ENCODE assay signal across 7 cellular contexts in the genomic region with DNA sequence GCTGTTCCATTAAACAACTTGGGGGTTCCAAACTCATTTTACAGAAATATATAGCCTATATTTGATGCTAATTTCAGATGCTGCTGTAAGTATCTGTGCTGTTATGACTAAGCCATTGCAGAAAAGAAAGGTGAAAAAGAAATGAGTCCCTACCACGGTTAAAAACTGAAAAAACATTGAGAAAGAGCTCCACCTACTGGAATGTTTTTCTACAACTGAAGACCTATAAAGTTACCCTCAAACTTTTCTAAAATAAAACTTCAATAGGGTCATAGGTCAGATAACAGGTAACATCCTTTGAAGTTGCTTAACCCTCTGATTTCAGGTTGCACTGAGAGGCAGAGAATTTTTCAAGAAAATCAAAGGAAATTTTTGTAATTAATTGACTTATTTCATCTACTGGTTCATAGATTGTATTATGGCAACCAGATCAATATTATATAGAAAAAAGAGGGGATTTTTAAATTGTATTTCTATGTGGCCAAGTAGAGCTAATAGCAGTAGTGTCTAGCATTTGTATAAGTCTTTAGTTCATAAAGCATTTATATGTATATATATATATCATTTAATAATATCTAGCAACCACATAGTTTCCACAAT.
DNase-seq lines count a peak whose midpoint lies in the region; ATAC-seq, FAIRE-seq and TF ChIP-seq lines count a peak whose summit lies in the region.

No MANE protein-coding gene starts in this region.

- POLR2A ChIA-PET in HEK293 (lab: Yijun Ruan, JAX), result no interaction called here

- DNase-seq in NCI-H2029 (lab: John Stamatoyannopoulos, UW), result peak; percentile 45
- peak; percentile 33 for DNase-seq in bronchial epithelial cell (ENCODE audit: low read depth)
- DNase-seq in retinal pigment epithelial cell (ENCODE audit: low read depth), result no peak
- no peak for DNase-seq in activated naive CD8-positive, alpha-beta T cell treated with anti-CD3 and anti-CD28 coated beads, Interleukin-2, amount 50 U/mL, for 24 hours
- no peak for DNase-seq in activated CD4-positive, alpha-beta T cell treated with anti-CD3 and anti-CD28 coated beads, Interleukin-2, amount 50 U/mL, for 48 hours

- no peak for FAIRE-seq in bronchial epithelial cell (lab: Jason Lieb, UNC)

- CTCF ChIA-PET in HEK293 (lab: Yijun Ruan, JAX), result interaction anchor here (0.6 to 2.0 kb wide), 14 partner anchors 8 to 1390 kb away, joined by 3 to 7 read pairs (median 4); no protein-coding TSS in a partner anchor

- no peak overlapping the region for H3K27ac ChIP-seq in HEK293 (ENCODE audit: extremely low read depth, low read depth, low read length)

- no peaks in the 10 kb centered on the region for H3K36me3 ChIP-seq in HEK293 (ENCODE audit: control insufficient read depth in 2 of 2, insufficient read depth in 1 of 2, low read length in 2 of 2)
- H3K36me3 ChIP-seq in bronchial epithelial cell (ENCODE audit: control insufficient read depth, insufficient read depth, low read length), result no peaks in the 10 kb centered on the region

- no peaks in the 10 kb centered on the region for H3K27me3 ChIP-seq in bronchial epithelial cell (ENCODE audit: control insufficient read depth, insufficient read depth, low read length)

- H3K36me3 Mint-ChIP-seq in activated naive CD8-positive, alpha-beta T cell treated with anti-CD3 and anti-CD28 coated beads, Interleukin-2, amount 50 U/mL, for 24 hours (ENCODE audit: low read depth), result no peaks in the 10 kb centered on the region

- TF ChIP-seq CTCF in GM12872 (IDR thresholded peaks at IDR 0.05; ENCODE audit: insufficient read depth, low read depth, low read length), result peak; percentile 53; the same call in 2 of the 3 replicates
- TF ChIP-seq CTCF in HEK293 (tag by site-specific recombination; IDR thresholded peaks at IDR 0.05), result no peak
- peak; percentile 39 for TF ChIP-seq CTCF in bronchial epithelial cell (IDR thresholded peaks at IDR 0.05; ENCODE audit: insufficient read depth, low read length, severe bottlenecking)
- peak; percentile 59 for TF ChIP-seq CTCF in retinal pigment epithelial cell (conservative IDR thresholded peaks at IDR 0.05; ENCODE audit: low read depth, low read length)

- no peak for ATAC-seq in activated naive CD8-positive, alpha-beta T cell treated with anti-CD3 and anti-CD28 coated beads, Interleukin-2, amount 50 U/mL, for 24 hours

- no peak overlapping the region for H3K27ac Mint-ChIP-seq in activated naive CD8-positive, alpha-beta T cell treated with anti-CD3 and anti-CD28 coated beads, Interleukin-2, amount 50 U/mL, for 24 hours

- no peaks in the 10 kb centered on the region for H3K9me3 Mint-ChIP-seq in activated naive CD8-positive, alpha-beta T cell treated with anti-CD3 and anti-CD28 coated beads, Interleukin-2, amount 50 U/mL, for 24 hours

- H3K9me3 ChIP-seq in HEK293 (ENCODE audit: control insufficient read depth, insufficient read depth, low read depth, low read length), result no peaks in the 10 kb centered on the region

- H3K4me3 ChIP-seq in HEK293 (ENCODE audit: low read depth, low read length), result no peak overlapping the region
- H3K4me3 ChIP-seq in bronchial epithelial cell (ENCODE audit: low read depth, low read length), result no peak overlapping the region
- no peak overlapping the region for H3K4me3 ChIP-seq in retinal pigment epithelial cell (ENCODE audit: low read length)

- H3K4me3 Mint-ChIP-seq in activated naive CD8-positive, alpha-beta T cell treated with anti-CD3 and anti-CD28 coated beads, Interleukin-2, amount 50 U/mL, for 24 hours, result no peak overlapping the region

- no peaks in the 10 kb centered on the region for H3K4me1 Mint-ChIP-seq in activated naive CD8-positive, alpha-beta T cell treated with anti-CD3 and anti-CD28 coated beads, Interleukin-2, amount 50 U/mL, for 24 hours

- no peaks in the 10 kb centered on the region for H3K4me1 ChIP-seq in HEK293 (ENCODE audit: control insufficient read depth, insufficient read depth, low read length)

- peaks cover 5% of the 10 kb centered on the region for H3K27me3 Mint-ChIP-seq in activated naive CD8-positive, alpha-beta T cell treated with anti-CD3 and anti-CD28 coated beads, Interleukin-2, amount 50 U/mL, for 24 hours

TF ChIP-seq in HEK293, 187 proteins besides CTCF, POLR2A, EP300 and RAD21:
- no peak for TF ChIP-seq ZNF664 (tag by site-specific recombination; IDR thresholded peaks at IDR 0.05)
- peak; percentile 57 for TF ChIP-seq ZNF654 (tag by site-specific recombination; IDR thresholded peaks at IDR 0.05; ENCODE audit: low read depth)

Comparison
In these comparisons a context has a peak if more than half of its experiments do, and no peak if none do; other contexts are left out.
1. DNase-seq: peak in NCI-H2029 (single experiment) and bronchial epithelial cell (single experiment); none in retinal pigment epithelial cell (single experiment), activated naive CD8-positive, alpha-beta T cell treated with anti-CD3 and anti-CD28 coated beads, Interleukin-2, amount 50 U/mL, for 24 hours (single experiment) and activated CD4-positive, alpha-beta T cell treated with anti-CD3 and anti-CD28 coated beads, Interleukin-2, amount 50 U/mL, for 48 hours (0 of 2).